Comparison of ENCODE assay signal across 1 cellular context in the genomic region with DNA sequence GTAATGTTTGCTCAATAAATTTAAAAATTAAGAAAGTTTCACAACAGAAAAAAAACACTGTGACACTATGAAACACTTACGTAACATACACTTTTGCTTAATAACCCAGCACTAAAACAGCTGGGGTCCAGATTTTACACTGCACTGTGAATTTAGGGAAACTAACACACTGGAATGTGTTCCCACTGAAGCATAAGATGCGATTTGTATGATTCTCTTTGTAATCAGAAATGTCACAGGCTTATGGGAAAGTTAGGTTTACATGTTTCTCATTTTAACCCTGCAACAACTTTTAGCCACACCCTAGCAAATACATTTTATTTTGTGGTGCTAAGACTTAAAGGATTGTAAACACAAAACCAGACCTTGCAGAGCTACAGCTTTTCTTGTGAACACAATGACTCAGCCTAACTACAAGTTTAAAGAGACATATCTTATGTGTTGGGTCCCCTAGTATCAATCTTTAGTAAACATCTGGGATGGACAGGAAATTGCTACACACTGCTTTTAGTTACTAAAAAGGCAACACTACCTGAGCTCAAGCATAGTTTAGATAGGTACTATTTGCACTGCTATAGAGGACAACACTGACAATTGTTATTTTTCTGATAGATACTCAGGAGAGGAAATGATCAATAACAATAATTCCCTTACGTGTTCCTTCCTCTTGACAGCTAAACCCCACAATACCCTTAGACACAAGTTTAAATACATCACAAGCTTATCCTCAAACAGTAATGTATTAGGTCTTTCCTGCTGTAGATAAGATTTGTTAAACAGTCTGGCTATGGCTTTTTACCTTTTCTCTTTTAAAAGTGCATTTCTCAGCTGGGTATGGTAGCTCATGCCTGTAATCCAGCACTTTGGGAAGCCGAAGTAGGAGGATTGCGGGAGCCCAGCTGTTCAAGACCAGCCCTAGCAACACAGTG.
A peak's percentile ranks its signal among the peaks of the same experiment; 100 is the strongest.
TF ChIP-seq lines count a peak whose summit lies in the region.

No MANE protein-coding gene starts in this region.

TF ChIP-seq in HepG2, 621 proteins besides CTCF, POLR2A, EP300 and RAD21 (continued from another document and continues in another):
- TF ChIP-seq, protein P1, sequence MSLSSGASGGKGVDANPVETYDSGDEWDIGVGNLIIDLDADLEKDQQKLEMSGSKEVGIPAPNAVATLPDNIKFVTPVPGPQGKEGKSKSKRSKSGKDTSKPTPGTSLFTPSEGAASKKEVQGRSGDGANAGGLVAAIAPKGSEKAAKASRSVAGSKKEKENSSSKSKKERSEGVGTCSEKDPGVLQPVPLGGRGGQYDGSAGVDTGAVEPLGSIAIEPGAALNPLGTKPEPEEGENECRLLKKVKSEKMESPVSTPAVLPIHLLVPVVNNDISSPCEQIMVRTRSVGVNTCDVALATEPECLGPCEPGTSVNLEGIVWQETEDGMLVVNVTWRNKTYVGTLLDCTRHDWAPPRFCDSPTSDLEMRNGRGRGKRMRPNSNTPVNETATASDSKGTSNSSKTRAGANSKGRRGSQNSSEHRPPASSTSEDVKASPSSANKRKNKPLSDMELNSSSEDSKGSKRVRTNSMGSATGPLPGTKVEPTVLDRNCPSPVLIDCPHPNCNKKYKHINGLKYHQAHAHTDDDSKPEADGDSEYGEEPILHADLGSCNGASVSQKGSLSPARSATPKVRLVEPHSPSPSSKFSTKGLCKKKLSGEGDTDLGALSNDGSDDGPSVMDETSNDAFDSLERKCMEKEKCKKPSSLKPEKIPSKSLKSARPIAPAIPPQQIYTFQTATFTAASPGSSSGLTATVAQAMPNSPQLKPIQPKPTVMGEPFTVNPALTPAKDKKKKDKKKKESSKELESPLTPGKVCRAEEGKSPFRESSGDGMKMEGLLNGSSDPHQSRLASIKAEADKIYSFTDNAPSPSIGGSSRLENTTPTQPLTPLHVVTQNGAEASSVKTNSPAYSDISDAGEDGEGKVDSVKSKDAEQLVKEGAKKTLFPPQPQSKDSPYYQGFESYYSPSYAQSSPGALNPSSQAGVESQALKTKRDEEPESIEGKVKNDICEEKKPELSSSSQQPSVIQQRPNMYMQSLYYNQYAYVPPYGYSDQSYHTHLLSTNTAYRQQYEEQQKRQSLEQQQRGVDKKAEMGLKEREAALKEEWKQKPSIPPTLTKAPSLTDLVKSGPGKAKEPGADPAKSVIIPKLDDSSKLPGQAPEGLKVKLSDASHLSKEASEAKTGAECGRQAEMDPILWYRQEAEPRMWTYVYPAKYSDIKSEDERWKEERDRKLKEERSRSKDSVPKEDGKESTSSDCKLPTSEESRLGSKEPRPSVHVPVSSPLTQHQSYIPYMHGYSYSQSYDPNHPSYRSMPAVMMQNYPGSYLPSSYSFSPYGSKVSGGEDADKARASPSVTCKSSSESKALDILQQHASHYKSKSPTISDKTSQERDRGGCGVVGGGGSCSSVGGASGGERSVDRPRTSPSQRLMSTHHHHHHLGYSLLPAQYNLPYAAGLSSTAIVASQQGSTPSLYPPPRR (CRISPR knock-in tag; IDR thresholded peaks at IDR 0.05; ENCODE audit: borderline replicate concordance): peak; percentile 96
- TF ChIP-seq IRF1 (CRISPR knock-in tag; IDR thresholded peaks at IDR 0.05; ENCODE audit: low read depth) (no peak), EHMT2 (IDR thresholded peaks at IDR 0.05; ENCODE audit: borderline replicate concordance, low read depth, low read length) (no peak; the same call in 1 of the 2 replicates), MED13 (CRISPR knock-in tag; IDR thresholded peaks at IDR 0.05) (peak; percentile 95), CSRNP2 (CRISPR knock-in tag; conservative IDR thresholded peaks at IDR 0.05; ENCODE audit: low read depth) (no peak), NR2F6 (IDR thresholded peaks at IDR 0.05) (peak; percentile 77), NR2F6 (CRISPR knock-in tag; IDR thresholded peaks at IDR 0.05) (peak; percentile 80), CBFB (CRISPR knock-in tag; IDR thresholded peaks at IDR 0.05) (peak; percentile 76), ZNF292 (CRISPR knock-in tag; IDR thresholded peaks at IDR 0.05; ENCODE audit: borderline replicate concordance, low read depth) (0 out of 2 replicates have a peak, but pooled peaks have one; percentile 25), FOXO1 (CRISPR knock-in tag; IDR thresholded peaks at IDR 0.05) (peak; percentile 88), ZNF496 (CRISPR knock-in tag; IDR thresholded peaks at IDR 0.05; ENCODE audit: insufficient replicate concordance) (no peak), ARID2 (CRISPR knock-in tag; IDR thresholded peaks at IDR 0.05; ENCODE audit: borderline replicate concordance) (no peak), ZNF512 (CRISPR knock-in tag; IDR thresholded peaks at IDR 0.05) (no peak), ZNF652 (CRISPR knock-in tag; IDR thresholded peaks at IDR 0.05; ENCODE audit: borderline replicate concordance, low read depth) (peak; percentile 71), ZNF234 (CRISPR knock-in tag; conservative IDR thresholded peaks at IDR 0.05) (no peak), GTF3A (CRISPR knock-in tag; conservative IDR thresholded peaks at IDR 0.05) (no peak), HMG20A (CRISPR knock-in tag; IDR thresholded peaks at IDR 0.05; ENCODE audit: borderline replicate concordance) (peak; percentile 96), ZBTB42 (CRISPR knock-in tag; IDR thresholded peaks at IDR 0.05) (no peak), REXO4 (CRISPR knock-in tag; IDR thresholded peaks at IDR 0.05; ENCODE audit: borderline replicate concordance) (no peak), BRCA1 (CRISPR knock-in tag; IDR thresholded peaks at IDR 0.05) (no peak), GABPB1 (CRISPR knock-in tag; IDR thresholded peaks at IDR 0.05) (peak; percentile 58), MATR3 (CRISPR knock-in tag; IDR thresholded peaks at IDR 0.05) (no peak), ELF4 (CRISPR knock-in tag; IDR thresholded peaks at IDR 0.05; ENCODE audit: borderline replicate concordance) (peak; percentile 81; the same call in 1 of the 2 replicates), KDM5B (CRISPR knock-in tag; IDR thresholded peaks at IDR 0.05; ENCODE audit: borderline replicate concordance) (no peak), ZNF598 (CRISPR knock-in tag; IDR thresholded peaks at IDR 0.05; ENCODE audit: borderline replicate concordance) (no peak), THAP11 (CRISPR knock-in tag; IDR thresholded peaks at IDR 0.05) (peak; percentile 76), ZNF224 (CRISPR knock-in tag; IDR thresholded peaks at IDR 0.05) (no peak), CCDC6 (CRISPR knock-in tag; IDR thresholded peaks at IDR 0.05) (peak; percentile 84; the same call in 1 of the 2 replicates), ZNF781 (CRISPR knock-in tag; IDR thresholded peaks at IDR 0.05; ENCODE audit: borderline replicate concordance, not compliant biosample characterization) (no peak), ZNF709 (CRISPR knock-in tag; IDR thresholded peaks at IDR 0.05) (no peak), MLXIP (CRISPR knock-in tag; IDR thresholded peaks at IDR 0.05; ENCODE audit: borderline replicate concordance) (no peak), MEIS2 (CRISPR knock-in tag; IDR thresholded peaks at IDR 0.05) (peak; percentile 76; the same call in 1 of the 2 replicates), HMGA1 (CRISPR knock-in tag; conservative IDR thresholded peaks at IDR 0.05) (no peak), FLYWCH1 (CRISPR knock-in tag; IDR thresholded peaks at IDR 0.05) (no peak), ZNF44 (CRISPR knock-in tag; IDR thresholded peaks at IDR 0.05) (no peak), PHF5A (CRISPR knock-in tag; IDR thresholded peaks at IDR 0.05; ENCODE audit: low read depth, unreplicated experiment) (no peak)
- TF ChIP-seq, protein P2, sequence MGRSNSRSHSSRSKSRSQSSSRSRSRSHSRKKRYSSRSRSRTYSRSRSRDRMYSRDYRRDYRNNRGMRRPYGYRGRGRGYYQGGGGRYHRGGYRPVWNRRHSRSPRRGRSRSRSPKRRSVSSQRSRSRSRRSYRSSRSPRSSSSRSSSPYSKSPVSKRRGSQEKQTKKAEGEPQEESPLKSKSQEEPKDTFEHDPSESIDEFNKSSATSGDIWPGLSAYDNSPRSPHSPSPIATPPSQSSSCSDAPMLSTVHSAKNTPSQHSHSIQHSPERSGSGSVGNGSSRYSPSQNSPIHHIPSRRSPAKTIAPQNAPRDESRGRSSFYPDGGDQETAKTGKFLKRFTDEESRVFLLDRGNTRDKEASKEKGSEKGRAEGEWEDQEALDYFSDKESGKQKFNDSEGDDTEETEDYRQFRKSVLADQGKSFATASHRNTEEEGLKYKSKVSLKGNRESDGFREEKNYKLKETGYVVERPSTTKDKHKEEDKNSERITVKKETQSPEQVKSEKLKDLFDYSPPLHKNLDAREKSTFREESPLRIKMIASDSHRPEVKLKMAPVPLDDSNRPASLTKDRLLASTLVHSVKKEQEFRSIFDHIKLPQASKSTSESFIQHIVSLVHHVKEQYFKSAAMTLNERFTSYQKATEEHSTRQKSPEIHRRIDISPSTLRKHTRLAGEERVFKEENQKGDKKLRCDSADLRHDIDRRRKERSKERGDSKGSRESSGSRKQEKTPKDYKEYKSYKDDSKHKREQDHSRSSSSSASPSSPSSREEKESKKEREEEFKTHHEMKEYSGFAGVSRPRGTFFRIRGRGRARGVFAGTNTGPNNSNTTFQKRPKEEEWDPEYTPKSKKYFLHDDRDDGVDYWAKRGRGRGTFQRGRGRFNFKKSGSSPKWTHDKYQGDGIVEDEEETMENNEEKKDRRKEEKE (IDR thresholded peaks at IDR 0.05): no peak
- TF ChIP-seq, protein P3, sequence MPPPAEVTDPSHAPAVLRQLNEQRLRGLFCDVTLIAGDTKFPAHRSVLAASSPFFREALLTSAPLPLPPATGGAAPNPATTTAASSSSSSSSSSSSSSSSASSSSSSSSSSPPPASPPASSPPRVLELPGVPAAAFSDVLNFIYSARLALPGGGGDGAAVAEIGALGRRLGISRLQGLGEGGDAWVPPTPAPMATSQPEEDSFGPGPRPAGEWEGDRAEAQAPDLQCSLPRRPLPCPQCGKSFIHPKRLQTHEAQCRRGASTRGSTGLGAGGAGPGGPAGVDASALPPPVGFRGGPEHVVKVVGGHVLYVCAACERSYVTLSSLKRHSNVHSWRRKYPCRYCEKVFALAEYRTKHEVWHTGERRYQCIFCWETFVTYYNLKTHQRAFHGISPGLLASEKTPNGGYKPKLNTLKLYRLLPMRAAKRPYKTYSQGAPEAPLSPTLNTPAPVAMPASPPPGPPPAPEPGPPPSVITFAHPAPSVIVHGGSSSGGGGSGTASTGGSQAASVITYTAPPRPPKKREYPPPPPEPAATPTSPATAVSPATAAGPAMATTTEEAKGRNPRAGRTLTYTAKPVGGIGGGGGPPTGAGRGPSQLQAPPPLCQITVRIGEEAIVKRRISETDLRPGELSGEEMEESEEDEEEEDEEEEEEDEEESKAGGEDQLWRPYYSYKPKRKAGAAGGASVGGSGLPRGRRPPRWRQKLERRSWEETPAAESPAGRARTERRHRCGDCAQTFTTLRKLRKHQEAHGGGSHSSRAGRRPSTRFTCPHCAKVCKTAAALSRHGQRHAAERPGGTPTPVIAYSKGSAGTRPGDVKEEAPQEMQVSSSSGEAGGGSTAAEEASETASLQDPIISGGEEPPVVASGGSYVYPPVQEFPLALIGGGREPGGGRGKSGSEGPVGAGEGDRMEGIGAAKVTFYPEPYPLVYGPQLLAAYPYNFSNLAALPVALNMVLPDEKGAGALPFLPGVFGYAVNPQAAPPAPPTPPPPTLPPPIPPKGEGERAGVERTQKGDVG (CRISPR knock-in tag; IDR thresholded peaks at IDR 0.05; ENCODE audit: borderline replicate concordance): no peak
